In genomic region chrX:10083809-10084208, GRCh38 we compare ENCODE assay signal across 16 cellular contexts.
DNase-seq lines count a peak whose midpoint lies in the region; ATAC-seq and TF ChIP-seq lines count a peak whose summit lies in the region.
"Had no signal": no experiment of that assay in that cellular context is flagged by ENCODE, and none has a peak within 500 bp of the region (broad histone marks: within the 10 kb centered on the region; RNA-seq: fewer than 3 reads in every experiment).

No MANE protein-coding gene starts in this region.

- H3K4me1 ChIP-seq in lower lobe of right lung (peaks cover 32% of the 10 kb centered on the region), thoracic aorta (ENCODE audit: control insufficient read depth in 1 of 2, low read depth in 2 of 2) (peaks cover 9 to 27% of the 10 kb centered on the region in 2 donors)

- no peaks in the 10 kb centered on the region for H3K9me3 Mint-ChIP-seq in activated CD4-positive, alpha-beta memory T cell treated with anti-CD3 and anti-CD28 coated beads, Interleukin-2, amount 10 ng/mL, durations not matched to agents 7 days and 5 days
- H3K9me3 Mint-ChIP-seq in activated CD4-positive, alpha-beta memory T cell treated with anti-CD3 and anti-CD28 coated beads for 36 hours = no peaks in the 10 kb centered on the region
- H3K9me3 Mint-ChIP-seq: activated naive CD4-positive, alpha-beta T cell treated with anti-CD3 and anti-CD28 coated beads, Interleukin-2, amount 50 U/mL, for 24 hours had no signal

- H3K4me1 Mint-ChIP-seq in activated CD4-positive, alpha-beta memory T cell treated with anti-CD3 and anti-CD28 coated beads, Interleukin-2, amount 10 ng/mL, durations not matched to agents 7 days and 5 days = peaks cover 46% of the 10 kb centered on the region
- H3K4me1 Mint-ChIP-seq in activated CD4-positive, alpha-beta memory T cell treated with anti-CD3 and anti-CD28 coated beads for 36 hours (ENCODE audit: low read depth) = peaks cover 48% of the 10 kb centered on the region

- no peaks in the 10 kb centered on the region for H3K27me3 Mint-ChIP-seq in activated CD4-positive, alpha-beta memory T cell treated with anti-CD3 and anti-CD28 coated beads, Interleukin-2, amount 10 ng/mL, durations not matched to agents 7 days and 5 days
- no peaks in the 10 kb centered on the region for H3K27me3 Mint-ChIP-seq in activated CD4-positive, alpha-beta memory T cell treated with anti-CD3 and anti-CD28 coated beads for 36 hours
- H3K27me3 Mint-ChIP-seq: activated naive CD4-positive, alpha-beta T cell treated with anti-CD3 and anti-CD28 coated beads, Interleukin-2, amount 50 U/mL, for 24 hours had no signal

- H3K27me3 ChIP-seq in lower lobe of right lung (ENCODE audit: low read depth) = no peaks in the 10 kb centered on the region
- no peaks in the 10 kb centered on the region for H3K27me3 ChIP-seq in thoracic aorta (replicated peaks; ENCODE audit: insufficient read depth)

- CTCF ChIA-PET in activated CD4-positive, alpha-beta memory T cell treated with anti-CD3 and anti-CD28 coated beads, Interleukin-2, amount 10 ng/mL, durations not matched to agents 7 days and 5 days (lab: Charles Lee) = interaction anchor here (1.4 to 4.0 kb wide), 3 partner anchors 22 to 80 kb away, joined by 3 to 19 read pairs (median 4); no protein-coding TSS in a partner anchor
- CTCF ChIA-PET in activated CD4-positive, alpha-beta memory T cell treated with anti-CD3 and anti-CD28 coated beads for 36 hours (lab: Charles Lee) = interaction anchor here (1.0 to 4.1 kb wide), 5 partner anchors 12 to 87 kb away, joined by 3 to 23 read pairs (median 4); no protein-coding TSS in a partner anchor
- CTCF ChIA-PET in GM10248 (lab: Yijun Ruan, JAX) = interaction anchor here (1.0 to 5.2 kb wide), 8 partner anchors 12 to 67 kb away, joined by 3 to 40 read pairs (median 4); no protein-coding TSS in a partner anchor

- peaks cover 9% of the 10 kb centered on the region for H3K36me3 Mint-ChIP-seq in activated CD4-positive, alpha-beta memory T cell treated with anti-CD3 and anti-CD28 coated beads, Interleukin-2, amount 10 ng/mL, durations not matched to agents 7 days and 5 days (ENCODE audit: low read depth)
- H3K36me3 Mint-ChIP-seq in activated CD4-positive, alpha-beta memory T cell treated with anti-CD3 and anti-CD28 coated beads for 36 hours = peaks cover 2% of the 10 kb centered on the region

- H3K4me3 ChIP-seq in lower lobe of right lung (no peak overlapping the region), thoracic aorta (peak overlapping the region; percentile 52), foreskin fibroblast (ENCODE audit: low read depth in 1 of 2, low read length in 2 of 2) (no peak overlapping the region)
- H3K4me3 ChIP-seq: K562 had no signal

- H3K4me3 Mint-ChIP-seq in activated CD4-positive, alpha-beta memory T cell treated with anti-CD3 and anti-CD28 coated beads, Interleukin-2, amount 10 ng/mL, durations not matched to agents 7 days and 5 days = no peak overlapping the region
- H3K4me3 Mint-ChIP-seq in activated CD4-positive, alpha-beta memory T cell treated with anti-CD3 and anti-CD28 coated beads for 36 hours = no peak overlapping the region
- H3K4me3 Mint-ChIP-seq: activated naive CD4-positive, alpha-beta T cell treated with anti-CD3 and anti-CD28 coated beads, Interleukin-2, amount 50 U/mL, for 24 hours had no signal

- no peak for TF ChIP-seq CTCF in lower lobe of right lung (IDR thresholded peaks at IDR 0.05)
- no peak for TF ChIP-seq CTCF in thoracic aorta (IDR thresholded peaks at IDR 0.05)
- TF ChIP-seq CTCF in GM10248 (IDR thresholded peaks at IDR 0.05; ENCODE audit: control extremely low read depth, extremely low read depth, low read depth, missing control alignments) = no peak
- TF ChIP-seq CTCF in foreskin fibroblast (IDR thresholded peaks at IDR 0.05; ENCODE audit: low read depth, low read length) = no peak

- intact Hi-C loops in activated CD4-positive, alpha-beta memory T cell treated with anti-CD3 and anti-CD28 coated beads for 36 hours (cut with micrococcal nuclease) = loop anchor here (1.0 to 5.0 kb wide), 5 partner anchors 14 to 627 kb away; no protein-coding TSS in a partner anchor
- intact Hi-C loops in lower lobe of right lung (cut with DNase I) = no loop called here

- no peak for ATAC-seq in lower lobe of right lung
- ATAC-seq in thoracic aorta (ENCODE audit: insufficient number of reproducible peaks, low FRiP score, low read depth) = no peak
- ATAC-seq in GM18502 (IDR thresholded peaks at IDR 0.05; ENCODE audit: poor library complexity, unreplicated experiment) = no peak
- ATAC-seq: HCT116, K562 had no signal

- H3K9me3 ChIP-seq in lower lobe of right lung (no peaks in the 10 kb centered on the region), thoracic aorta (no peaks in the 10 kb centered on the region)

- POLR2A ChIA-PET in activated CD4-positive, alpha-beta memory T cell treated with anti-CD3 and anti-CD28 coated beads, Interleukin-2, amount 10 ng/mL, durations not matched to agents 7 days and 5 days (lab: Charles Lee) = interaction anchor here (2.9 to 3.2 kb wide), 2 partner anchors 14 to 28 kb away, joined by 15 to 19 read pairs; no protein-coding TSS in a partner anchor
- POLR2A ChIA-PET in activated CD4-positive, alpha-beta memory T cell treated with anti-CD3 and anti-CD28 coated beads for 36 hours (lab: Charles Lee) = interaction anchor here (0.9 to 2.0 kb wide), 3 partner anchors 12 to 30 kb away, joined by 3 to 9 read pairs (median 3); no protein-coding TSS in a partner anchor
- POLR2A ChIA-PET in GM10248 (lab: Yijun Ruan, JAX) = no interaction called here

- H3K36me3 ChIP-seq in lower lobe of right lung (peaks cover 7% of the 10 kb centered on the region), thoracic aorta (no peaks in the 10 kb centered on the region)

- H3K27ac Mint-ChIP-seq in activated CD4-positive, alpha-beta memory T cell treated with anti-CD3 and anti-CD28 coated beads, Interleukin-2, amount 10 ng/mL, durations not matched to agents 7 days and 5 days = peak overlapping the region; percentile 95
- no peak overlapping the region for H3K27ac Mint-ChIP-seq in activated CD4-positive, alpha-beta memory T cell treated with anti-CD3 and anti-CD28 coated beads for 36 hours

- H3K27ac ChIP-seq in lower lobe of right lung (peak overlapping the region; percentile 72), thoracic aorta (peak overlapping the region; percentile 71 to 85)

- no peak for DNase-seq in activated CD4-positive, alpha-beta memory T cell treated with anti-CD3 and anti-CD28 coated beads, Interleukin-2, amount 10 ng/mL, durations not matched to agents 7 days and 5 days
- no peak for DNase-seq in activated CD4-positive, alpha-beta memory T cell treated with anti-CD3 and anti-CD28 coated beads for 36 hours
- peak; percentile 18 for DNase-seq in astrocyte of the hippocampus (ENCODE audit: low read depth, low spot score)
- DNase-seq in lower lobe of right lung = no peak
- no peak for DNase-seq in thoracic aorta (ENCODE audit: low spot score)
- DNase-seq in GM10248 (ENCODE audit: extremely low spot score) = no peak
- DNase-seq in foreskin fibroblast = no peak
- DNase-seq: ACHN; activated CD4-positive, alpha-beta T cell treated with anti-CD3 and anti-CD28 coated beads, Interleukin-2, amount 50 U/mL, for 4 hours; glutamatergic neuron; NCI-H187 treated with DMSO at 0.1 percent for 48 hours; stimulated activated CD4-positive, alpha-beta T cell treated with anti-CD3 and anti-CD28 coated beads, Interleukin-4, amount 100 ng/mL, for 24 hours had no signal
